ENCODE assay signal across 19 cellular contexts in genomic region chr9:96202971-96203780, GRCh38.
"Had no signal": no experiment of that assay in that cellular context is flagged by ENCODE, and none has a peak within 500 bp of the region (broad histone marks: within the 10 kb centered on the region; RNA-seq: fewer than 3 reads in every experiment).

No MANE protein-coding gene starts in this region.

- H3K27me3 ChIP-seq: ascending aorta, breast epithelium, esophagus muscularis mucosa, neutrophil, upper lobe of right lung had no signal

- H3K9me3 ChIP-seq: ascending aorta, esophagus muscularis mucosa, neutrophil, thoracic aorta, upper lobe of right lung had no signal

- H3K4me1 Mint-ChIP-seq: activated naive CD4-positive, alpha-beta T cell treated with anti-CD3 and anti-CD28 coated beads, Interleukin-2, amount 50 U/mL, for 24 hours; mesothelial cell of epicardium; stimulated activated naive B cell treated with anti-CD40 and anti-IgM and Interleukin-4, amounts not matched to agents 10 μg/mL and 1 μg/mL and 100 μg/mL, for 72 hours had no signal

- FAIRE-seq: endothelial cell of umbilical vein, islet of Langerhans, TTC549 had no signal

- H3K36me3 ChIP-seq: ascending aorta, breast epithelium, esophagus muscularis mucosa, neutrophil, thoracic aorta, upper lobe of right lung had no signal

- H3K27ac Mint-ChIP-seq: activated naive CD4-positive, alpha-beta T cell treated with anti-CD3 and anti-CD28 coated beads, Interleukin-2, amount 50 U/mL, for 24 hours; activated T-cell treated with anti-CD3 and anti-CD28 coated beads, Interleukin-2, amount 50 U/mL, for 72 hours; mesothelial cell of epicardium; stimulated activated naive B cell treated with anti-CD40 and anti-IgM and Interleukin-4, amounts not matched to agents 10 μg/mL and 1 μg/mL and 100 μg/mL, for 72 hours; T-helper 2 cell treated with Interferon-gamma antibody and Interleukin-4, amounts not matched to agents 5 μg/mL and 100 μg/mL, for 36 hours had no signal

- H3K4me3 ChIP-seq: ascending aorta, breast epithelium, esophagus muscularis mucosa, lung, thoracic aorta, upper lobe of right lung had no signal

- DNase-seq: activated CD4-positive, alpha-beta T cell treated with anti-CD3 and anti-CD28 coated beads, Interleukin-2, amount 50 U/mL, for 4 hours; activated effector memory CD4-positive, alpha-beta T cell treated with anti-CD3 and anti-CD28 coated beads, Interleukin-2, amount 50 U/mL, for 16 hours; activated T-cell treated with anti-CD3 and anti-CD28 coated beads, Interleukin-2, amount 50 U/mL, for 72 hours; effector CD4-positive, alpha-beta T cell; left colon; stimulated activated naive B cell treated with anti-CD40 and anti-IgM and Interleukin-4, amounts not matched to agents 10 μg/mL and 1 μg/mL and 100 μg/mL, for 72 hours; upper lobe of right lung had no signal

- H3K9me3 Mint-ChIP-seq: activated naive CD4-positive, alpha-beta T cell treated with anti-CD3 and anti-CD28 coated beads, Interleukin-2, amount 50 U/mL, for 24 hours; activated T-cell treated with anti-CD3 and anti-CD28 coated beads, Interleukin-2, amount 50 U/mL, for 72 hours; stimulated activated naive B cell treated with anti-CD40 and anti-IgM and Interleukin-4, amounts not matched to agents 10 μg/mL and 1 μg/mL and 100 μg/mL, for 72 hours had no signal

- H3K27me3 Mint-ChIP-seq: activated naive CD4-positive, alpha-beta T cell treated with anti-CD3 and anti-CD28 coated beads, Interleukin-2, amount 50 U/mL, for 24 hours; stimulated activated naive B cell treated with anti-CD40 and anti-IgM and Interleukin-4, amounts not matched to agents 10 μg/mL and 1 μg/mL and 100 μg/mL, for 72 hours had no signal

- H3K36me3 Mint-ChIP-seq: activated naive CD4-positive, alpha-beta T cell treated with anti-CD3 and anti-CD28 coated beads, Interleukin-2, amount 50 U/mL, for 24 hours; mesothelial cell of epicardium; stimulated activated naive B cell treated with anti-CD40 and anti-IgM and Interleukin-4, amounts not matched to agents 10 μg/mL and 1 μg/mL and 100 μg/mL, for 72 hours had no signal

- H3K4me3 Mint-ChIP-seq: activated naive CD4-positive, alpha-beta T cell treated with anti-CD3 and anti-CD28 coated beads, Interleukin-2, amount 50 U/mL, for 24 hours; activated T-cell treated with anti-CD3 and anti-CD28 coated beads, Interleukin-2, amount 50 U/mL, for 72 hours; mesothelial cell of epicardium; stimulated activated naive B cell treated with anti-CD40 and anti-IgM and Interleukin-4, amounts not matched to agents 10 μg/mL and 1 μg/mL and 100 μg/mL, for 72 hours; T-helper 2 cell treated with Interferon-gamma antibody and Interleukin-4, amounts not matched to agents 5 μg/mL and 100 μg/mL, for 36 hours had no signal

- ATAC-seq: activated T-cell treated with anti-CD3 and anti-CD28 coated beads, Interleukin-2, amount 50 U/mL, for 72 hours; left colon; stimulated activated naive B cell treated with anti-CD40 and anti-IgM and Interleukin-4, amounts not matched to agents 10 μg/mL and 1 μg/mL and 100 μg/mL, for 72 hours; upper lobe of right lung had no signal

- H3K4me1 ChIP-seq: ascending aorta, breast epithelium, upper lobe of right lung had no signal

- H3K27ac ChIP-seq: ascending aorta, breast epithelium, esophagus muscularis mucosa, neutrophil, thoracic aorta, upper lobe of right lung had no signal
